ENCODE assay signal across 18 cellular contexts in genomic region chr2:21820271-21820670, GRCh38.
DNase-seq lines count a peak whose midpoint lies in the region; ATAC-seq and TF ChIP-seq lines count a peak whose summit lies in the region.
"Had no signal": no experiment of that assay in that cellular context is flagged by ENCODE, and none has a peak within 500 bp of the region (broad histone marks: within the 10 kb centered on the region; RNA-seq: fewer than 3 reads in every experiment).

No MANE protein-coding gene starts in this region.

- WGBS in right lobe of liver (ENCODE audit: insufficient coverage, low coverage, low lambda C conversion rate, missing lambda C conversion rate): 46% methylated on average over 1 of the region's 1 CpG

- no peaks in the 10 kb centered on the region for H3K9me3 ChIP-seq in WERI-Rb-1 (ENCODE audit: severe bottlenecking)
- no peaks in the 10 kb centered on the region for H3K9me3 ChIP-seq in right lobe of liver
- H3K9me3 ChIP-seq: MG63, SJCRH30 had no signal

- DNase-seq in NCI-H1694 treated with DMSO at 0.1 percent for 48 hours (lab: John Stamatoyannopoulos, UW) (peak; percentile 24), NCI-H1694 (lab: John Stamatoyannopoulos, UW) (no peak), EH (ENCODE audit: low read depth) (peak; percentile 62), WERI-Rb-1 (no peak), iris pigment epithelial cell (ENCODE audit: low read depth) (peak; percentile 68), anterior cingulate cortex (lab: John Stamatoyannopoulos, UW) (no peak), amniotic stem cell (lab: John Stamatoyannopoulos, UW) (no peak), right lobe of liver (no peak)
- DNase-seq: 8988T, H7, MG63, NCI-H1092, NCI-H146, NCI-H2107, NCI-H2227 treated with DMSO at 0.1 percent for 48 hours, NCI-H524 treated with DMSO at 0.1 percent for 48 hours, SJCRH30 had no signal

- H3K27me3 ChIP-seq in WERI-Rb-1 (ENCODE audit: insufficient read depth, low read depth, severe bottlenecking) (no peaks in the 10 kb centered on the region), right lobe of liver (no peaks in the 10 kb centered on the region)
- H3K27me3 ChIP-seq: MG63, SJCRH30 had no signal

- no peak for ATAC-seq in right lobe of liver

- H3K4me1 ChIP-seq in right lobe of liver: no peaks in the 10 kb centered on the region
- H3K4me1 ChIP-seq: SJCRH30 had no signal

- H3K36me3 ChIP-seq in WERI-Rb-1 (no peaks in the 10 kb centered on the region), right lobe of liver (no peaks in the 10 kb centered on the region)
- H3K36me3 ChIP-seq: MG63, SJCRH30 had no signal

- intact Hi-C loops in right lobe of liver (cut with DNase I): no loop called here

- H3K4me3 ChIP-seq in WERI-Rb-1 (ENCODE audit: low read depth, low read length) (no peak overlapping the region), right lobe of liver (no peak overlapping the region)
- H3K4me3 ChIP-seq: MG63, SJCRH30 had no signal

- TF ChIP-seq POLR2A in right lobe of liver (IDR thresholded peaks at IDR 0.05): no peak

- H3K27ac ChIP-seq in WERI-Rb-1 (peak overlapping the region; percentile 34), right lobe of liver (no peak overlapping the region)
- H3K27ac ChIP-seq: C4-2B, SJCRH30 had no signal

- TF ChIP-seq CTCF in WERI-Rb-1 (IDR thresholded peaks at IDR 0.05; ENCODE audit: low read depth, low read length): no peak
- TF ChIP-seq CTCF in right lobe of liver (IDR thresholded peaks at IDR 0.05): no peak

Comparison
In these comparisons a context has a peak if more than half of its experiments do, and no peak if none do; other contexts are left out.
1. DNase-seq: peak in NCI-H1694 treated with DMSO at 0.1 percent for 48 hours (single experiment), EH (single experiment) and iris pigment epithelial cell (single experiment); none in NCI-H1694 (single experiment), WERI-Rb-1 (single experiment), anterior cingulate cortex (0 of 58), amniotic stem cell (single experiment) and right lobe of liver (0 of 3).